In genomic region chr10:73084209-73084608, GRCh38 we compare ENCODE assay signal across 26 cellular contexts.
"Had no signal": no experiment of that assay in that cellular context is flagged by ENCODE, and none has a peak within 500 bp of the region (broad histone marks: within the 10 kb centered on the region; RNA-seq: fewer than 3 reads in every experiment).

No MANE protein-coding gene starts in this region.

- H3K9me3 ChIP-seq: lower lobe of right lung, neutrophil, right atrium auricular region, spleen, suprapubic skin, thoracic aorta, tibial artery, upper lobe of right lung had no signal

- H3K4me1 ChIP-seq: neural progenitor cell, parathyroid adenoma had no signal

- H3K4me2 ChIP-seq: hepatocyte, neural progenitor cell had no signal

- DNase-seq: islet precursor cell; lower lobe of right lung; mammary epithelial cell; mesendoderm; naive B cell; natural killer cell; nephron progenitor cell; occipital lobe; spleen; stimulated activated CD4-positive, alpha-beta T cell treated with anti-CD3 and anti-CD28 coated beads, Interleukin-4, amount 100 ng/mL, for 24 hours; stimulated activated naive CD4-positive, alpha-beta T cell; tibial artery; trophoblast cell; upper lobe of right lung had no signal

- H3K27me3 ChIP-seq: hepatocyte, neural progenitor cell, neutrophil, right atrium auricular region, spleen, suprapubic skin, tibial artery, upper lobe of right lung had no signal

- H3K27me3 Mint-ChIP-seq: naive B cell; stimulated activated naive CD8-positive, alpha-beta T cell treated with anti-CD3 and anti-CD28 coated beads, Interleukin-15, Interleukin-2, amounts not matched to agents 100 ng/mL and 50 ng/mL, for 24 hours had no signal

- H3K9me3 Mint-ChIP-seq: mesothelial cell of epicardium; naive B cell; natural killer cell; nephron progenitor cell; neural progenitor cell; stimulated activated effector memory CD8-positive, alpha-beta T cell treated with anti-CD3 and anti-CD28 coated beads, Interleukin-12 subunit alpha, Interleukin-12 subunit beta, amount 100 ng/mL, for 72 hours; stimulated activated naive CD8-positive, alpha-beta T cell treated with anti-CD3 and anti-CD28 coated beads, Interleukin-15, Interleukin-2, amounts not matched to agents 100 ng/mL and 50 ng/mL, for 24 hours had no signal

- H3K36me3 Mint-ChIP-seq: naive B cell, natural killer cell had no signal

- H3K4me3 ChIP-seq: hepatocyte, lower lobe of right lung, neural progenitor cell, right atrium auricular region, skin epidermis, spleen, suprapubic skin, thoracic aorta, tibial artery, upper lobe of right lung had no signal

- H3K4me3 Mint-ChIP-seq: mesothelial cell of epicardium; naive B cell; natural killer cell; nephron progenitor cell; neural progenitor cell; stimulated activated effector memory CD8-positive, alpha-beta T cell treated with anti-CD3 and anti-CD28 coated beads, Interleukin-12 subunit alpha, Interleukin-12 subunit beta, amount 100 ng/mL, for 72 hours; stimulated activated naive CD8-positive, alpha-beta T cell treated with anti-CD3 and anti-CD28 coated beads, Interleukin-15, Interleukin-2, amounts not matched to agents 100 ng/mL and 50 ng/mL, for 24 hours had no signal

- H3K27ac ChIP-seq: hepatocyte, neural progenitor cell, neutrophil, parathyroid adenoma, right atrium auricular region, skin epidermis, spleen, suprapubic skin, upper lobe of right lung had no signal

- ATAC-seq: natural killer cell; sciatic nerve; stimulated activated effector memory CD8-positive, alpha-beta T cell treated with anti-CD3 and anti-CD28 coated beads, Interleukin-12 subunit alpha, Interleukin-12 subunit beta, amount 100 ng/mL, for 72 hours; upper lobe of right lung had no signal

- H2AFZ ChIP-seq: hepatocyte, neural progenitor cell, parathyroid adenoma had no signal

- H3K36me3 ChIP-seq: lower lobe of right lung, neural progenitor cell, right atrium auricular region, thoracic aorta, tibial artery, upper lobe of right lung had no signal

- H3K9ac ChIP-seq: neural progenitor cell, parathyroid adenoma had no signal

- H3K27ac Mint-ChIP-seq: natural killer cell; nephron progenitor cell; neural progenitor cell; stimulated activated effector memory CD8-positive, alpha-beta T cell treated with anti-CD3 and anti-CD28 coated beads, Interleukin-12 subunit alpha, Interleukin-12 subunit beta, amount 100 ng/mL, for 72 hours; stimulated activated naive CD8-positive, alpha-beta T cell treated with anti-CD3 and anti-CD28 coated beads, Interleukin-15, Interleukin-2, amounts not matched to agents 100 ng/mL and 50 ng/mL, for 24 hours had no signal
